2 cellular contexts compared by ENCODE assay signal in the genomic region with DNA sequence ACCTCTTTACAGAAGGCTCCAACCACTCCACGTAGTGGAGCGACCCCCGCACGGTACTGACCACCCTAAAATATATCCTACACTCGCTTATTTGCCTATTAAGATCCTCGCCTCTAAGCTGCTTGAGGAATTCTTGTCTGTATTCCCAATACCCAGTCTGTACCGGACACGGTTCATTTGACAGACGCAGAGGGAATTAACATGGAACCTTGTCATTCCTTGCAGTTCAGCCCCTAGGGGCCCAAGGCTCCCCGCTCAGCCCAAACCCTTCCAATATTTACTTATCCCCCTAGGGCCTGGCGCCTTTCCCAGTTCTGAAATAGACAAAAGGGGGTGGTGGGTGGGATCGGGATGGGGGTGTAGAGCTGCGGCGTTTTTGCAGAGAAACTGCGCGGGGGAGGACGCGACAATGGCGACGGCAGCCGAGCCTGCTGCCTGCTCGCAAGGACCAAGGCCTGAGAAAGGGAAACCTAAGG.
TF ChIP-seq lines count a peak whose summit lies in the region.

No MANE protein-coding gene starts in this region.

TF ChIP-seq in HEK293, 187 proteins besides CTCF, POLR2A, EP300 and RAD21 (continued from another document):
- TF ChIP-seq ZNF133 (tag by site-specific recombination; IDR thresholded peaks at IDR 0.05) (no peak), ZBTB20 (tag by site-specific recombination; IDR thresholded peaks at IDR 0.05) (no peak), ZNF549 (tag by site-specific recombination; IDR thresholded peaks at IDR 0.05) (no peak), ZNF404 (tag by site-specific recombination; IDR thresholded peaks at IDR 0.05) (no peak), ZNF843 (tag by site-specific recombination; IDR thresholded peaks at IDR 0.05) (no peak), GLIS1 (tag by site-specific recombination; IDR thresholded peaks at IDR 0.05) (peak; percentile 81), ZNF544 (tag by site-specific recombination; IDR thresholded peaks at IDR 0.05) (no peak), ZNF16 (tag by site-specific recombination; IDR thresholded peaks at IDR 0.05; ENCODE audit: low read depth) (no peak), ZEB2 (tag by site-specific recombination; IDR thresholded peaks at IDR 0.05) (no peak), ZNF341 (tag by site-specific recombination; IDR thresholded peaks at IDR 0.05; ENCODE audit: low read depth) (no peak), ZNF600 (tag by site-specific recombination; IDR thresholded peaks at IDR 0.05) (no peak), ZIC2 (tag by site-specific recombination; IDR thresholded peaks at IDR 0.05) (peak; percentile 74), ZNF221 (tag by site-specific recombination; IDR thresholded peaks at IDR 0.05; ENCODE audit: borderline replicate concordance) (no peak), ZNF324 (tag by site-specific recombination; IDR thresholded peaks at IDR 0.05) (no peak), FEZF1 (tag by site-specific recombination; IDR thresholded peaks at IDR 0.05) (no peak), ZNF169 (tag by site-specific recombination; IDR thresholded peaks at IDR 0.05) (no peak), ZNF274 (IDR thresholded peaks at IDR 0.05; ENCODE audit: low read length) (no peak), ZNF274 (tag by site-specific recombination; IDR thresholded peaks at IDR 0.05; ENCODE audit: borderline replicate concordance) (no peak), SCRT1 (tag by site-specific recombination; IDR thresholded peaks at IDR 0.05; ENCODE audit: borderline replicate concordance) (no peak), EGR2 (tag by site-specific recombination; IDR thresholded peaks at IDR 0.05; ENCODE audit: low read depth) (peak; percentile 88; the same call in 1 of the 2 replicates), ZNF521 (tag by site-specific recombination; IDR thresholded peaks at IDR 0.05) (no peak), ZNF585B (tag by site-specific recombination; IDR thresholded peaks at IDR 0.05) (no peak), KLF1 (tag by site-specific recombination; IDR thresholded peaks at IDR 0.05) (no peak), ZNF157 (tag by site-specific recombination; IDR thresholded peaks at IDR 0.05) (no peak), ZNF621 (tag by site-specific recombination; IDR thresholded peaks at IDR 0.05) (no peak)
- TF ChIP-seq, protein P1, sequence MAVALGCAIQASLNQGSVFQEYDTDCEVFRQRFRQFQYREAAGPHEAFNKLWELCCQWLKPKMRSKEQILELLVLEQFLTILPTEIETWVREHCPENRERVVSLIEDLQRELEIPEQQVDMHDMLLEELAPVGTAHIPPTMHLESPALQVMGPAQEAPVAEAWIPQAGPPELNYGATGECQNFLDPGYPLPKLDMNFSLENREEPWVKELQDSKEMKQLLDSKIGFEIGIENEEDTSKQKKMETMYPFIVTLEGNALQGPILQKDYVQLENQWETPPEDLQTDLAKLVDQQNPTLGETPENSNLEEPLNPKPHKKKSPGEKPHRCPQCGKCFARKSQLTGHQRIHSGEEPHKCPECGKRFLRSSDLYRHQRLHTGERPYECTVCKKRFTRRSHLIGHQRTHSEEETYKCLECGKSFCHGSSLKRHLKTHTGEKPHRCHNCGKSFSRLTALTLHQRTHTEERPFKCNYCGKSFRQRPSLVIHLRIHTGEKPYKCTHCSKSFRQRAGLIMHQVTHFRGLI (tag by site-specific recombination; IDR thresholded peaks at IDR 0.05): peak; percentile 19; the same call in 1 of the 2 replicates
- TF ChIP-seq, protein P2, sequence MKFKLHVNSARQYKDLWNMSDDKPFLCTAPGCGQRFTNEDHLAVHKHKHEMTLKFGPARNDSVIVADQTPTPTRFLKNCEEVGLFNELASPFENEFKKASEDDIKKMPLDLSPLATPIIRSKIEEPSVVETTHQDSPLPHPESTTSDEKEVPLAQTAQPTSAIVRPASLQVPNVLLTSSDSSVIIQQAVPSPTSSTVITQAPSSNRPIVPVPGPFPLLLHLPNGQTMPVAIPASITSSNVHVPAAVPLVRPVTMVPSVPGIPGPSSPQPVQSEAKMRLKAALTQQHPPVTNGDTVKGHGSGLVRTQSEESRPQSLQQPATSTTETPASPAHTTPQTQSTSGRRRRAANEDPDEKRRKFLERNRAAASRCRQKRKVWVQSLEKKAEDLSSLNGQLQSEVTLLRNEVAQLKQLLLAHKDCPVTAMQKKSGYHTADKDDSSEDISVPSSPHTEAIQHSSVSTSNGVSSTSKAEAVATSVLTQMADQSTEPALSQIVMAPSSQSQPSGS (tag by site-specific recombination; IDR thresholded peaks at IDR 0.05; ENCODE audit: low read depth): no peak

TF ChIP-seq in WTC11, 78 proteins besides CTCF, POLR2A, EP300 and RAD21 (continued from another document):
- TF ChIP-seq, protein P3, sequence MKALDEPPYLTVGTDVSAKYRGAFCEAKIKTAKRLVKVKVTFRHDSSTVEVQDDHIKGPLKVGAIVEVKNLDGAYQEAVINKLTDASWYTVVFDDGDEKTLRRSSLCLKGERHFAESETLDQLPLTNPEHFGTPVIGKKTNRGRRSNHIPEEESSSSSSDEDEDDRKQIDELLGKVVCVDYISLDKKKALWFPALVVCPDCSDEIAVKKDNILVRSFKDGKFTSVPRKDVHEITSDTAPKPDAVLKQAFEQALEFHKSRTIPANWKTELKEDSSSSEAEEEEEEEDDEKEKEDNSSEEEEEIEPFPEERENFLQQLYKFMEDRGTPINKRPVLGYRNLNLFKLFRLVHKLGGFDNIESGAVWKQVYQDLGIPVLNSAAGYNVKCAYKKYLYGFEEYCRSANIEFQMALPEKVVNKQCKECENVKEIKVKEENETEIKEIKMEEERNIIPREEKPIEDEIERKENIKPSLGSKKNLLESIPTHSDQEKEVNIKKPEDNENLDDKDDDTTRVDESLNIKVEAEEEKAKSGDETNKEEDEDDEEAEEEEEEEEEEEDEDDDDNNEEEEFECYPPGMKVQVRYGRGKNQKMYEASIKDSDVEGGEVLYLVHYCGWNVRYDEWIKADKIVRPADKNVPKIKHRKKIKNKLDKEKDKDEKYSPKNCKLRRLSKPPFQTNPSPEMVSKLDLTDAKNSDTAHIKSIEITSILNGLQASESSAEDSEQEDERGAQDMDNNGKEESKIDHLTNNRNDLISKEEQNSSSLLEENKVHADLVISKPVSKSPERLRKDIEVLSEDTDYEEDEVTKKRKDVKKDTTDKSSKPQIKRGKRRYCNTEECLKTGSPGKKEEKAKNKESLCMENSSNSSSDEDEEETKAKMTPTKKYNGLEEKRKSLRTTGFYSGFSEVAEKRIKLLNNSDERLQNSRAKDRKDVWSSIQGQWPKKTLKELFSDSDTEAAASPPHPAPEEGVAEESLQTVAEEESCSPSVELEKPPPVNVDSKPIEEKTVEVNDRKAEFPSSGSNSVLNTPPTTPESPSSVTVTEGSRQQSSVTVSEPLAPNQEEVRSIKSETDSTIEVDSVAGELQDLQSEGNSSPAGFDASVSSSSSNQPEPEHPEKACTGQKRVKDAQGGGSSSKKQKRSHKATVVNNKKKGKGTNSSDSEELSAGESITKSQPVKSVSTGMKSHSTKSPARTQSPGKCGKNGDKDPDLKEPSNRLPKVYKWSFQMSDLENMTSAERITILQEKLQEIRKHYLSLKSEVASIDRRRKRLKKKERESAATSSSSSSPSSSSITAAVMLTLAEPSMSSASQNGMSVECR (CRISPR knock-in tag; IDR thresholded peaks at IDR 0.05; ENCODE audit: borderline replicate concordance): no peak
- TF ChIP-seq RELA (CRISPR knock-in tag; IDR thresholded peaks at IDR 0.05; ENCODE audit: borderline replicate concordance) (no peak), ZNF219 (CRISPR knock-in tag; IDR thresholded peaks at IDR 0.05; ENCODE audit: borderline replicate concordance) (no peak)
